25 cellular contexts compared by ENCODE assay signal in genomic region chr3:120013481-120013880, GRCh38.
DNase-seq lines count a peak whose midpoint lies in the region; FAIRE-seq and TF ChIP-seq lines count a peak whose summit lies in the region.
"Had no signal": no experiment of that assay in that cellular context is flagged by ENCODE, and none has a peak within 500 bp of the region (broad histone marks: within the 10 kb centered on the region; RNA-seq: fewer than 3 reads in every experiment).

No MANE protein-coding gene starts in this region.

- H3K9me3 ChIP-seq in endothelial cell of umbilical vein (replicated peaks; ENCODE audit: control insufficient read depth, insufficient read depth, low read length): no peaks in the 10 kb centered on the region
- H3K9me3 ChIP-seq in neutrophil: no peaks in the 10 kb centered on the region
- H3K9me3 ChIP-seq: tibial artery had no signal

- no peak overlapping the region for H3K9ac ChIP-seq in endothelial cell of umbilical vein (replicated peaks; ENCODE audit: extremely low read depth, insufficient read depth, low read length)

- intact Hi-C loops in endothelial cell of umbilical vein (cut with micrococcal nuclease): no loop called here

- POLR2A ChIA-PET in endothelial cell of umbilical vein (lab: Charles Lee): interaction anchor here (0.6 to 0.7 kb wide), 2 partner anchors 82 to 323 kb away, joined by 4 to 5 read pairs; no protein-coding TSS in a partner anchor

- H3K36me3 ChIP-seq in endothelial cell of umbilical vein (ENCODE audit: control insufficient read depth in 2 of 2, extremely low read depth in 1 of 2, insufficient read depth in 2 of 2, low read length in 2 of 2): no peaks in the 10 kb centered on the region
- no peaks in the 10 kb centered on the region for H3K36me3 ChIP-seq in neutrophil
- H3K36me3 ChIP-seq: HAP-1, tibial artery had no signal

- FAIRE-seq in GM18507 (lab: Jason Lieb, UNC): peak; percentile 35
- FAIRE-seq in endothelial cell of umbilical vein (lab: Jason Lieb, UNC): no peak

- CTCF ChIA-PET in endothelial cell of umbilical vein (lab: Charles Lee): interaction anchor here (0.7 to 1.4 kb wide), 4 partner anchors 20 to 122 kb away, joined by 3 to 5 read pairs (median 4); no protein-coding TSS in a partner anchor

- dilution Hi-C loops in endothelial cell of umbilical vein (cut with MboI; ENCODE audit: extremely low pct_ligation_motif_present, low sequenced_read_pairs): no loop called here

- BruUV-seq in endothelial cell of umbilical vein (replicated peaks; lab: Mats Ljungman, UMichigan): no TSS peak

- DNase-seq in GM18507 (ENCODE audit: extremely low spot score, insufficient read length, low read depth) (no peak), NCI-H146 (lab: John Stamatoyannopoulos, UW) (peak; percentile 12), endothelial cell of umbilical vein (ENCODE audit: low read depth, low spot score) (peak; percentile 69), ureter (ENCODE audit: low spot score) (no peak), G401 (ENCODE audit: low spot score) (no peak), T-helper 2 cell (no peak)
- DNase-seq: activated CD4-positive, CD25-positive, alpha-beta regulatory T cell treated with anti-CD3 and anti-CD28 coated beads, Interleukin-2, amount 50 U/mL, for 72 hours; activated CD8-positive, alpha-beta T cell treated with anti-CD3 and anti-CD28 coated beads, Interleukin-2, amount 10 ng/mL, durations not matched to agents 7 days and 5 days; activated naive CD4-positive, alpha-beta T cell treated with Interleukin-2 at 50 U/mL for 16 hours; activated T-cell treated with anti-CD3 and anti-CD28 coated beads, Interleukin-2, amount 50 U/mL, for 24 hours; amygdala; CD8-positive, alpha-beta T cell; DMS79 treated with DMSO at 0.1 percent for 48 hours; effector memory CD8-positive, alpha-beta T cell; glutamatergic neuron; Kasumi-1; NCI-H1092 treated with DMSO at 0.1 percent for 48 hours; NCI-H2107; NCI-H510A treated with DMSO at 0.1 percent for 48 hours; stimulated activated naive CD4-positive, alpha-beta T cell treated with Interleukin-2 at 50 U/mL for 16 hours; tibial artery had no signal

- TF ChIP-seq CTCF in endothelial cell of umbilical vein (IDR thresholded peaks at IDR 0.05; ENCODE audit: extremely low read depth in 1 of 2, insufficient read depth in 1 of 2, low read depth in 1 of 2, low read length in 2 of 2) (no peak), neutrophil (IDR thresholded peaks at IDR 0.05) (no peak)

- H3K4me1 ChIP-seq in endothelial cell of umbilical vein (ENCODE audit: control insufficient read depth, extremely low read depth, insufficient read depth, low read length) (peaks cover 18% of the 10 kb centered on the region), neutrophil (ENCODE audit: control insufficient read depth in 1 of 2, insufficient read depth in 1 of 2, low read depth in 1 of 2, low read length in 1 of 2) (peaks cover 13 to 16% of the 10 kb centered on the region in 2 experiments)

- no peaks in the 10 kb centered on the region for H3K27me3 ChIP-seq in endothelial cell of umbilical vein (ENCODE audit: control insufficient read depth in 2 of 2, insufficient read depth in 2 of 2, low read length in 2 of 2)
- H3K27me3 ChIP-seq in neutrophil: no peaks in the 10 kb centered on the region
- H3K27me3 ChIP-seq: tibial artery had no signal

- in situ Hi-C loops in G401 (cut with HindIII; ENCODE audit: low sequenced_read_pairs): no loop called here

- peaks cover 41% of the 10 kb centered on the region for H4K20me1 ChIP-seq in endothelial cell of umbilical vein (replicated peaks; ENCODE audit: control insufficient read depth, extremely low read depth, insufficient read depth, low read length)

- no peak overlapping the region for H3K4me2 ChIP-seq in endothelial cell of umbilical vein (ENCODE audit: insufficient read depth, low read length)

- peaks cover 97% of the 10 kb centered on the region for H3K79me2 ChIP-seq in endothelial cell of umbilical vein (ENCODE audit: control insufficient read depth, insufficient read depth, low read length)

- no peak overlapping the region for H2AFZ ChIP-seq in endothelial cell of umbilical vein (ENCODE audit: low read depth, low read length)

- H3K27ac ChIP-seq in endothelial cell of umbilical vein (ENCODE audit: insufficient read depth, low read depth, low read length) (no peak overlapping the region), neutrophil (peak overlapping the region; percentile 30)
- H3K27ac ChIP-seq: RWPE1, tibial artery had no signal

- H3K4me3 ChIP-seq in endothelial cell of umbilical vein (replicated peaks in 1 of 3; ENCODE audit: insufficient read depth in 1 of 3, low read depth in 1 of 3, low read length in 3 of 3) (no peak overlapping the region), neutrophil (ENCODE audit: low read depth in 1 of 2, low read length in 1 of 2) (no peak overlapping the region)
- H3K4me3 ChIP-seq: HAP-1, lung, tibial artery had no signal

- TF ChIP-seq POLR2A in endothelial cell of umbilical vein (IDR thresholded peaks at IDR 0.05; ENCODE audit: low read depth, low read length): no peak

- H3K9me1 ChIP-seq in endothelial cell of umbilical vein (replicated peaks; ENCODE audit: control insufficient read depth, extremely low read depth, insufficient read depth, low read length): peaks cover 4% of the 10 kb centered on the region

TF ChIP-seq in endothelial cell of umbilical vein, 7 proteins besides CTCF, POLR2A, EP300 and RAD21:
- TF ChIP-seq MYC (IDR thresholded peaks at IDR 0.05; ENCODE audit: low read depth, low read length) (no peak), POLR2AphosphoS5 (IDR thresholded peaks at IDR 0.05; ENCODE audit: insufficient read depth, low read depth, low read length) (no peak), EZH2 (IDR thresholded peaks at IDR 0.05; ENCODE audit: borderline replicate concordance, low read depth, low read length, severe bottlenecking) (no peak), JUN (IDR thresholded peaks at IDR 0.05; ENCODE audit: borderline replicate concordance, insufficient read depth, insufficient read length, low read depth) (no peak), GATA2 (IDR thresholded peaks at IDR 0.05; ENCODE audit: insufficient read depth, insufficient read length, low read depth, low read length) (no peak), FOS (IDR thresholded peaks at IDR 0.05; ENCODE audit: borderline replicate concordance, insufficient read depth, low read length) (no peak), MAX (IDR thresholded peaks at IDR 0.05; ENCODE audit: insufficient read depth, insufficient read length) (no peak)

Comparison
In these comparisons a context has a peak if more than half of its experiments do, and no peak if none do; other contexts are left out.
1. DNase-seq: peak in NCI-H146 (single experiment) and endothelial cell of umbilical vein (single experiment); none in GM18507 (single experiment), ureter (single experiment), G401 (single experiment) and T-helper 2 cell (0 of 5).